ENCODE assay signal across 1 cellular context in genomic region chr21:38675450-38675849, GRCh38.
TF ChIP-seq lines count a peak whose summit lies in the region.

No MANE protein-coding gene starts in this region.

TF ChIP-seq in HepG2, 621 proteins besides CTCF, POLR2A, EP300 and RAD21 (continued from another document):
- TF ChIP-seq, protein P1, sequence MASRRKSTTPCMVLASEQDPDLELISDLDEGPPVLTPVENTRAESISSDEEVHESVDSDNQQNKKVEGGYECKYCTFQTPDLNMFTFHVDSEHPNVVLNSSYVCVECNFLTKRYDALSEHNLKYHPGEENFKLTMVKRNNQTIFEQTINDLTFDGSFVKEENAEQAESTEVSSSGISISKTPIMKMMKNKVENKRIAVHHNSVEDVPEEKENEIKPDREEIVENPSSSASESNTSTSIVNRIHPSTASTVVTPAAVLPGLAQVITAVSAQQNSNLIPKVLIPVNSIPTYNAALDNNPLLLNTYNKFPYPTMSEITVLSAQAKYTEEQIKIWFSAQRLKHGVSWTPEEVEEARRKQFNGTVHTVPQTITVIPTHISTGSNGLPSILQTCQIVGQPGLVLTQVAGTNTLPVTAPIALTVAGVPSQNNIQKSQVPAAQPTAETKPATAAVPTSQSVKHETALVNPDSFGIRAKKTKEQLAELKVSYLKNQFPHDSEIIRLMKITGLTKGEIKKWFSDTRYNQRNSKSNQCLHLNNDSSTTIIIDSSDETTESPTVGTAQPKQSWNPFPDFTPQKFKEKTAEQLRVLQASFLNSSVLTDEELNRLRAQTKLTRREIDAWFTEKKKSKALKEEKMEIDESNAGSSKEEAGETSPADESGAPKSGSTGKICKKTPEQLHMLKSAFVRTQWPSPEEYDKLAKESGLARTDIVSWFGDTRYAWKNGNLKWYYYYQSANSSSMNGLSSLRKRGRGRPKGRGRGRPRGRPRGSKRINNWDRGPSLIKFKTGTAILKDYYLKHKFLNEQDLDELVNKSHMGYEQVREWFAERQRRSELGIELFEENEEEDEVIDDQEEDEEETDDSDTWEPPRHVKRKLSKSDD (CRISPR knock-in tag; IDR thresholded peaks at IDR 0.05; ENCODE audit: low read depth): no peak
- TF ChIP-seq RXRA (CRISPR knock-in tag; IDR thresholded peaks at IDR 0.05) (no peak), FOXJ3 (CRISPR knock-in tag; IDR thresholded peaks at IDR 0.05; ENCODE audit: borderline replicate concordance) (no peak), IRF2 (CRISPR knock-in tag; IDR thresholded peaks at IDR 0.05) (no peak)
